24 cellular contexts compared by ENCODE assay signal in genomic region chr6:94835264-94835663, GRCh38.
"Had no signal": no experiment of that assay in that cellular context is flagged by ENCODE, and none has a peak within 500 bp of the region (broad histone marks: within the 10 kb centered on the region; RNA-seq: fewer than 3 reads in every experiment).

No MANE protein-coding gene starts in this region.

- H3K9me3 ChIP-seq: colonic mucosa, esophagus muscularis mucosa, esophagus squamous epithelium, gastrocnemius medialis, gastroesophageal sphincter, heart left ventricle, heart right ventricle had no signal

- H3K4me1 ChIP-seq: colonic mucosa, esophagus muscularis mucosa, esophagus squamous epithelium, foreskin keratinocyte, gastrocnemius medialis, gastroesophageal sphincter, heart left ventricle, heart right ventricle had no signal

- H3K4me3 ChIP-seq: colonic mucosa, coronary artery, dorsolateral prefrontal cortex, esophagus muscularis mucosa, esophagus squamous epithelium, gastrocnemius medialis, gastroesophageal sphincter, heart left ventricle, heart right ventricle had no signal

- DNase-seq: colonic mucosa; cortex of kidney; dermis blood vessel endothelial cell; dorsolateral prefrontal cortex; effector CD4-positive, alpha-beta T cell; effector CD8-positive, alpha-beta T cell; effector memory CD4-positive, alpha-beta T cell; effector memory CD8-positive, alpha-beta T cell; endodermal cell; erythroblast; esophagus squamous epithelium; foreskin fibroblast; foreskin keratinocyte; foreskin melanocyte; gastrocnemius medialis; glutamatergic neuron; head of caudate nucleus; heart left ventricle; heart right ventricle had no signal

- H3K27ac ChIP-seq: colonic mucosa, coronary artery, dorsolateral prefrontal cortex, epithelial cell of prostate, esophagus muscularis mucosa, esophagus squamous epithelium, foreskin keratinocyte, gastrocnemius medialis, gastroesophageal sphincter, heart left ventricle, heart right ventricle had no signal

- H3K36me3 ChIP-seq: colonic mucosa, esophagus muscularis mucosa, esophagus squamous epithelium, gastrocnemius medialis, gastroesophageal sphincter, heart left ventricle, heart right ventricle had no signal

- H3K27me3 ChIP-seq: colonic mucosa, dorsolateral prefrontal cortex, esophagus muscularis mucosa, esophagus squamous epithelium, foreskin keratinocyte, gastrocnemius medialis, gastroesophageal sphincter, heart left ventricle, heart right ventricle had no signal

- ATAC-seq: effector memory CD8-positive, alpha-beta T cell; esophagus mucosa; foreskin keratinocyte; gastrocnemius medialis; gastroesophageal sphincter; heart left ventricle; heart right ventricle had no signal
